Comparison of ENCODE assay signal across 8 cellular contexts in the genomic region with DNA sequence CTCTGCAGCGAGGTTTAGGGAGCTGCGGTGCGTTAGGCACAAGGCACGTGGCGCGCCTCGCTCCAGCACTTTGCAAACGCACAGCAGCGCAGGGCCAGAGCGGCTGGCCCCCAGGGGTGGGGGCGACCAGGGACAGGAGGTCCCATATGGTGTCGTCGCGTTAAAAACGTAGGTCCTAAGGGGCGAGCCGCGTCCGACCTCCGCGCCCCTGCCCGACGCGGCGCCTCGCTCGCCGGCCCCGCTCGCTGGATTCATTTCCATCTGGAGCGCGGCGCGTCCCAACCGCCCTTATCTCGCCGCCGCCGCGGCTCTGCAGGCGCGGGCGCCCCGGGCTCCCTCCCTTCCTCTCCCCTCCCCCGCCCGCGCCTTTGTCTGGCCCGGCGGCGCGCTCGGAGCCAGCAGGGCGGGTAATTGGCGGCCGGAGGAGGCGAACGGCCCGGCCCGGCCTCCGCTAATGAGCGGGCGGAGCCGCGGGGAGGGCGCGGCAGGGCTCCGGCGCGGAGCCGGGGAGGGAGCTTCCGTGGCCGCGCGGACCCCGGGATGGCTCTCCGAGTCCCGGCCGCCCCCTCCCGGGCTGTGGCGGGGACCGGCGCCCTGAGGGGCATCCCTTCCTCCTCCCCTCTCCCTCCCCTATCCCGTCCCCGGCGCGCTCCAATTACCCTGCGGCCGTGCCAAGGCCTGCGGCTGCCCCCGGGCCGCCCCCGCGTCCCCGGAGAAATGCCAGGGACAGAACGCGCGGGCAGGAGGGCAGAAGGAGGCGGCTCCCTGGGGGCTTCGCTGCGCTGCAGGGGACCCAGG.
DNase-seq lines count a peak whose midpoint lies in the region; ATAC-seq and TF ChIP-seq lines count a peak whose summit lies in the region.

No MANE protein-coding gene starts in this region.

- TF ChIP-seq CTCF in Loucy (conservative IDR thresholded peaks at IDR 0.05; ENCODE audit: low read length) (no peak), thyroid gland (IDR thresholded peaks at IDR 0.05) (no peak)

- H4K20me1 ChIP-seq in Loucy (ENCODE audit: insufficient read depth, low read length, poor library complexity, severe bottlenecking): no peaks in the 10 kb centered on the region

- no peaks in the 10 kb centered on the region for H3K9me3 Mint-ChIP-seq in activated CD4-positive, alpha-beta T cell treated with anti-CD3 and anti-CD28 coated beads, Interleukin-2, amount 10 ng/mL, durations not matched to agents 24 days and 14 days

- H3K4me3 ChIP-seq in Loucy (ENCODE audit: low read length, poor library complexity, severe bottlenecking): peak overlapping the region; percentile 69
- H3K4me3 ChIP-seq in esophagus (ENCODE audit: low read depth in 1 of 2, low read length in 2 of 2): peak overlapping the region; percentile 30 to 31
- H3K4me3 ChIP-seq in thyroid gland (replicated peaks in 1 of 3): peak overlapping the region in 1 of 3 donors; percentile 29

- no peaks in the 10 kb centered on the region for H3K9me2 ChIP-seq in Loucy (replicated peaks; ENCODE audit: low read depth, low read length)

- no peak for ATAC-seq in HG03097 (IDR thresholded peaks at IDR 0.05; ENCODE audit: low FRiP score, unreplicated experiment)

- no peaks in the 10 kb centered on the region for H3K36me3 ChIP-seq in Loucy (ENCODE audit: insufficient read depth, low read length)
- no peaks in the 10 kb centered on the region for H3K36me3 ChIP-seq in esophagus (ENCODE audit: control insufficient read depth in 2 of 2, insufficient read depth in 2 of 2, low read length in 1 of 2)
- H3K36me3 ChIP-seq in thyroid gland: no peaks in the 10 kb centered on the region

- intact Hi-C loops in activated CD4-positive, alpha-beta T cell treated with anti-CD3 and anti-CD28 coated beads, Interleukin-2, amount 10 ng/mL, durations not matched to agents 24 days and 14 days (cut with micrococcal nuclease): no loop called here
- intact Hi-C loops in thyroid gland (cut with DNase I): no loop called here

- H3K79me2 ChIP-seq in Loucy (ENCODE audit: insufficient read depth, low read length): no peaks in the 10 kb centered on the region

- H3K27me3 Mint-ChIP-seq in activated CD4-positive, alpha-beta T cell treated with anti-CD3 and anti-CD28 coated beads, Interleukin-2, amount 10 ng/mL, durations not matched to agents 24 days and 14 days: peaks cover 26% of the 10 kb centered on the region

- H3K4me1 Mint-ChIP-seq in activated CD4-positive, alpha-beta T cell treated with anti-CD3 and anti-CD28 coated beads, Interleukin-2, amount 10 ng/mL, durations not matched to agents 24 days and 14 days: no peaks in the 10 kb centered on the region

- peak overlapping the region in 1 of 2 donors; percentile 21 for H3K27ac ChIP-seq in esophagus (ENCODE audit: low read depth in 2 of 2, low read length in 1 of 2)
- H3K27ac ChIP-seq in thyroid gland: peak overlapping the region in 1 of 3 donors; percentile 28

- H3K9ac ChIP-seq in Loucy (ENCODE audit: low read depth, low read length, poor library complexity, severe bottlenecking): peak overlapping the region; percentile 69

- H3K27me3 ChIP-seq in Loucy (ENCODE audit: insufficient read depth, low read length, poor library complexity, severe bottlenecking): no peaks in the 10 kb centered on the region
- H3K27me3 ChIP-seq in esophagus (ENCODE audit: control insufficient read depth in 1 of 2, insufficient read depth in 2 of 2, low read length in 2 of 2): no peaks in the 10 kb centered on the region
- H3K27me3 ChIP-seq in thyroid gland: no peaks in the 10 kb centered on the region

- 1 to 15% methylated on average over 65 to 98 of the region's 100 CpGs for WGBS in esophagus, 2 donors
- WGBS in thyroid gland, 2 donors: no CpG with 5 or more reads among the region's 100 CpGs

- no peaks in the 10 kb centered on the region for H3K36me3 Mint-ChIP-seq in activated CD4-positive, alpha-beta T cell treated with anti-CD3 and anti-CD28 coated beads, Interleukin-2, amount 10 ng/mL, durations not matched to agents 24 days and 14 days (ENCODE audit: low read depth)

- in situ Hi-C loops in Caki2 (cut with HindIII; ENCODE audit: low pct_unique_long_range_greater_than_20kb, low sequenced_read_pairs): no loop called here

- H2AFZ ChIP-seq in Loucy (ENCODE audit: low read length): peak overlapping the region; percentile 75

- H3K4me2 ChIP-seq in Loucy (ENCODE audit: low read depth, low read length, poor library complexity, severe bottlenecking): peak overlapping the region; percentile 74

- H3K4me1 ChIP-seq in Loucy (ENCODE audit: insufficient read depth, low read length, poor library complexity, severe bottlenecking): no peaks in the 10 kb centered on the region
- H3K4me1 ChIP-seq in esophagus (ENCODE audit: control insufficient read depth in 2 of 2, insufficient read depth in 2 of 2, low read length in 1 of 2): peaks cover 0 to 2% of the 10 kb centered on the region in 2 donors
- peaks cover 0 to 9% of the 10 kb centered on the region in 2 donors for H3K4me1 ChIP-seq in thyroid gland

- no peak for TF ChIP-seq POLR2A in thyroid gland (IDR thresholded peaks at IDR 0.05)

- DNase-seq in Caki2 (ENCODE audit: low read depth) (peak; percentile 71), mucosa of gallbladder (ENCODE audit: low spot score) (peak; percentile 39), thyroid gland (peak; percentile 67), OCI-M2 (lab: John Stamatoyannopoulos, UW; ENCODE audit: unreplicated experiment) (no peak)
- peak; percentile 64 for DNase-seq in activated CD4-positive, alpha-beta T cell treated with anti-CD3 and anti-CD28 coated beads, Interleukin-2, amount 10 ng/mL, durations not matched to agents 24 days and 14 days

- H3F3A ChIP-seq in Loucy (ENCODE audit: low read depth): no peaks in the 10 kb centered on the region

- H3K27ac Mint-ChIP-seq in activated CD4-positive, alpha-beta T cell treated with anti-CD3 and anti-CD28 coated beads, Interleukin-2, amount 10 ng/mL, durations not matched to agents 24 days and 14 days: no peak overlapping the region

- no peaks in the 10 kb centered on the region for H3K9me3 ChIP-seq in Loucy (ENCODE audit: insufficient read depth, low read depth, low read length)
- H3K9me3 ChIP-seq in esophagus (ENCODE audit: control insufficient read depth in 2 of 2, insufficient read depth in 1 of 2, low read depth in 1 of 2, low read length in 1 of 2): no peaks in the 10 kb centered on the region
- no peaks in the 10 kb centered on the region for H3K9me3 ChIP-seq in thyroid gland

- H3K4me3 Mint-ChIP-seq in activated CD4-positive, alpha-beta T cell treated with anti-CD3 and anti-CD28 coated beads, Interleukin-2, amount 10 ng/mL, durations not matched to agents 24 days and 14 days: peak overlapping the region; percentile 26
